Comparison of ENCODE assay signal across 12 cellular contexts in the genomic region with DNA sequence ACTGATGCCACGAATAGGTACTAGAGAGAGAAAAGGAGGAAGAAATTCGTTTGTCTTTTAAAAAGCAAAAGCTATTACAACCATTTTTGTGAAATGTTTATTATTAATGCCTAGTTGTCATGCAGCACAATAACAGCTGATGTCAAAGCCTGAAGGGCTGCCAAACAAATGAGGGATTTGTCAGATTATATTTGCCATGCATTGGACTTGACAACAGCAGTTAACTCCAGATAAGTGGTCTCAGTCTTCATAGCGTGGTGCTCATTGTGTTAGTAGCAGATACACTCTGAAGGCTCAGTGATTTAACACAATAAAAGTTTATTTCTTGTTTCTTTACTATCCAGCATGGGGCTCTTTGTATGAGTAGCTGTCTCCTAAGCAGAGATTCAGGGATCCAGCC.
"Had no signal": no experiment of that assay in that cellular context is flagged by ENCODE, and none has a peak within 500 bp of the region (broad histone marks: within the 10 kb centered on the region; RNA-seq: fewer than 3 reads in every experiment).

No MANE protein-coding gene starts in this region.

- H3K79me2 ChIP-seq: parathyroid adenoma had no signal

- DNase-seq: activated effector memory CD4-positive, alpha-beta T cell treated with anti-CD3 and anti-CD28 coated beads, Interleukin-2, amount 50 U/mL, for 16 hours; effector memory CD4-positive, alpha-beta T cell; foreskin melanocyte; head of caudate nucleus; immature natural killer cell; stimulated activated CD4-positive, alpha-beta T cell treated with anti-CD3 and anti-CD28 coated beads, Interleukin-12 subunit alpha, Interleukin-12 subunit beta, amount 100 ng/mL, for 4 hours; stimulated activated CD4-positive, alpha-beta T cell treated with anti-CD3 and anti-CD28 coated beads, Interleukin-2, amount 100 ng/mL, for 24 hours; T-helper 1 cell; T1000; thyroid gland; uterus had no signal

- H3K36me3 ChIP-seq: thyroid gland, uterus had no signal

- H3K9me3 ChIP-seq: thyroid gland, uterus had no signal

- H2AFZ ChIP-seq: parathyroid adenoma had no signal

- H3K4me3 ChIP-seq: thyroid gland, uterus had no signal

- H3K4me1 ChIP-seq: parathyroid adenoma, thyroid gland, uterus had no signal

- H3K27ac ChIP-seq: parathyroid adenoma, thyroid gland had no signal

- H3K27me3 ChIP-seq: thyroid gland, uterus had no signal

- H3K9ac ChIP-seq: parathyroid adenoma had no signal
